8 cellular contexts compared by ENCODE assay signal in genomic region chr3:179603831-179604230, GRCh38. TPM values are rescaled to one million over a fixed set of nuclear protein-coding genes. Genes with fewer than 3 reads are reported as not detected.
DNase-seq lines count a peak whose midpoint lies in the region; ATAC-seq and TF ChIP-seq lines count a peak whose summit lies in the region.

No MANE protein-coding gene starts in this region.

- DNase-seq in AML-193 (lab: John Stamatoyannopoulos, UW) (peak; percentile 56 to 60), chondrocyte (ENCODE audit: low spot score) (no peak), AG08395 (ENCODE audit: low spot score) (no peak)
- DNase-seq in Jurkat, Clone E6-1 (ENCODE audit: low read depth, low spot score) = no peak
- no peak for DNase-seq in stimulated activated naive CD4-positive, alpha-beta T cell (lab: John Stamatoyannopoulos, UW)

- peak overlapping the region; percentile 89 for H3K27ac ChIP-seq in muscle layer of colon (ENCODE audit: low read depth, low read length)

- peak overlapping the region; percentile 100 for H3K27ac Mint-ChIP-seq in chondrocyte (ENCODE audit: unreplicated experiment)

- peaks cover 16% of the 10 kb centered on the region for H3K4me1 ChIP-seq in muscle layer of colon (ENCODE audit: insufficient read depth, low read length)

- no peaks in the 10 kb centered on the region for H3K27me3 ChIP-seq in muscle layer of colon (ENCODE audit: control insufficient read depth in 1 of 2, insufficient read depth in 2 of 2, low read length in 2 of 2)

- no peaks in the 10 kb centered on the region for H3K9me3 Mint-ChIP-seq in chondrocyte (ENCODE audit: low read depth)

- peaks cover 17% of the 10 kb centered on the region for H3K36me3 ChIP-seq in muscle layer of colon (ENCODE audit: insufficient read depth, low read length)

- peak overlapping the region; percentile 99 for H3K9ac ChIP-seq in muscle layer of colon (ENCODE audit: low read length)

- no peaks in the 10 kb centered on the region for H3K27me3 Mint-ChIP-seq in chondrocyte (ENCODE audit: low read depth)

- ATAC-seq in HG02852 (IDR thresholded peaks at IDR 0.05; ENCODE audit: unreplicated experiment) (no peak), HG03095 (IDR thresholded peaks at IDR 0.05; ENCODE audit: unreplicated experiment) (no peak)

- H3K4me1 Mint-ChIP-seq in chondrocyte (ENCODE audit: low read depth) = peaks cover 27% of the 10 kb centered on the region

- peaks cover 14% of the 10 kb centered on the region for H3K36me3 Mint-ChIP-seq in chondrocyte (ENCODE audit: low read depth)

- no peaks in the 10 kb centered on the region for H3K9me3 ChIP-seq in muscle layer of colon (ENCODE audit: low read length)

- TF ChIP-seq CTCF in chondrocyte (IDR thresholded peaks at IDR 0.05) = no peak

- H3K4me3 Mint-ChIP-seq in chondrocyte (ENCODE audit: unreplicated experiment) = peak overlapping the region; percentile 99

- H3K4me3 ChIP-seq in Jurkat, Clone E6-1 (ENCODE audit: low read length) = peak overlapping the region; percentile 81
- peak overlapping the region; percentile 82 to 100 for H3K4me3 ChIP-seq in muscle layer of colon (ENCODE audit: low read depth in 1 of 2, low read length in 2 of 2)

RNA-seq across cellular contexts. Expression of gene MRPL47, which starts 0.6 kb away (rescaled TPM):
- 123 TPM for polyA plus RNA-seq in Jurkat, Clone E6-1 (2012; ENCODE audit: insufficient read depth, insufficient read length)
- 30.6 to 34.0 TPM (median 32.5 TPM) in 3 replicates for total RNA-seq in chondrocyte

RNA-seq across cellular contexts. Expression of gene NDUFB5, which starts 0.8 kb away (rescaled TPM):
- polyA plus RNA-seq in Jurkat, Clone E6-1 (2012; ENCODE audit: insufficient read depth, insufficient read length) = 141 TPM
- total RNA-seq in chondrocyte = 58.5 to 93.6 TPM (median 67.0 TPM) in 3 replicates

RNA-seq across cellular contexts. Expression of gene ACTL6A, which starts 41.1 kb away (rescaled TPM):
- 148 TPM for polyA plus RNA-seq in Jurkat, Clone E6-1 (2012; ENCODE audit: insufficient read depth, insufficient read length)
- 37.4 to 46.3 TPM (median 37.8 TPM) in 3 replicates for total RNA-seq in chondrocyte

RNA-seq across cellular contexts. Expression of gene USP13, which starts 49.0 kb away (rescaled TPM):
- 19.5 TPM for polyA plus RNA-seq in Jurkat, Clone E6-1 (2012; ENCODE audit: insufficient read depth, insufficient read length)
- total RNA-seq in chondrocyte = 12.7 to 17.2 TPM (median 14.2 TPM) in 3 replicates

Comparison
In these comparisons a context has a peak if more than half of its experiments do, and no peak if none do; other contexts are left out.
1. DNase-seq: peak in AML-193 (2 of 2); none in Jurkat, Clone E6-1 (single experiment), chondrocyte (single experiment), stimulated activated naive CD4-positive, alpha-beta T cell (0 of 6) and AG08395 (single experiment).